In genomic region chr1:167499657-167500056, GRCh38 we compare ENCODE assay signal across 10 cellular contexts. TPM values are rescaled to one million over a fixed set of nuclear protein-coding genes. Genes with fewer than 3 reads are reported as not detected.
DNase-seq lines count a peak whose midpoint lies in the region; ATAC-seq and TF ChIP-seq lines count a peak whose summit lies in the region.
"Had no signal": no experiment of that assay in that cellular context is flagged by ENCODE, and none has a peak within 500 bp of the region (broad histone marks: within the 10 kb centered on the region; RNA-seq: fewer than 3 reads in every experiment).

No MANE protein-coding gene starts in this region.

- POLR2A ChIA-PET in Caco-2 (lab: Charles Lee), result no interaction called here

- no peaks in the 10 kb centered on the region for H3K36me3 ChIP-seq in Peyer's patch
- H3K36me3 ChIP-seq in thymus (ENCODE audit: control insufficient read depth, insufficient read depth), result peaks cover 14% of the 10 kb centered on the region
- no peaks in the 10 kb centered on the region for H3K36me3 ChIP-seq in heart left ventricle
- H3K36me3 ChIP-seq in Caco-2 (ENCODE audit: control insufficient read depth, insufficient read depth, low read length), result no peaks in the 10 kb centered on the region

- H3K4me3 ChIP-seq in Peyer's patch (no peak overlapping the region), thymus (ENCODE audit: low read length) (no peak overlapping the region), heart left ventricle (no peak overlapping the region), Caco-2 (ENCODE audit: low read depth, low read length) (no peak overlapping the region)

- no peaks in the 10 kb centered on the region for H3K27me3 Mint-ChIP-seq in activated naive CD4-positive, alpha-beta T cell treated with anti-CD3 and anti-CD28 coated beads, Interleukin-2, amount 10 ng/mL, durations not matched to agents 7 days and 5 days
- peaks cover 9% of the 10 kb centered on the region for H3K27me3 Mint-ChIP-seq in Caco-2 (ENCODE audit: insufficient read depth, unreplicated experiment)

- WGBS in thymus, result 5% methylated on average over 3 of the region's 3 CpGs
- 70 to 85% (median 78%) methylated on average over 3 of the region's 3 CpGs for WGBS in heart left ventricle, 4 donors

- H3K27ac Mint-ChIP-seq in activated naive CD4-positive, alpha-beta T cell treated with anti-CD3 and anti-CD28 coated beads, Interleukin-2, amount 10 ng/mL, durations not matched to agents 7 days and 5 days, result peak overlapping the region; percentile 88
- no peak overlapping the region for H3K27ac Mint-ChIP-seq in Caco-2 (ENCODE audit: unreplicated experiment)

- H3K4me3 Mint-ChIP-seq in activated naive CD4-positive, alpha-beta T cell treated with anti-CD3 and anti-CD28 coated beads, Interleukin-2, amount 10 ng/mL, durations not matched to agents 7 days and 5 days, result peak overlapping the region; percentile 31
- no peak overlapping the region for H3K4me3 Mint-ChIP-seq in Caco-2 (ENCODE audit: unreplicated experiment)

- BruUV-seq in Caco-2 (replicated peaks; lab: Mats Ljungman, UMichigan), result no TSS peak

- H3K4me1 ChIP-seq in Peyer's patch, result peaks cover 0 to 6% (median 0%) of the 10 kb centered on the region in 4 donors
- H3K4me1 ChIP-seq in thymus (ENCODE audit: control insufficient read depth, insufficient read depth, low read length), result peaks cover 83% of the 10 kb centered on the region
- H3K4me1 ChIP-seq in heart left ventricle, result no peaks in the 10 kb centered on the region
- no peaks in the 10 kb centered on the region for H3K4me1 ChIP-seq in Caco-2

- peak; percentile 57 for DNase-seq in activated naive CD4-positive, alpha-beta T cell treated with anti-CD3 and anti-CD28 coated beads, Interleukin-2, amount 10 ng/mL, durations not matched to agents 7 days and 5 days
- DNase-seq in activated naive CD4-positive, alpha-beta T cell treated with Interleukin-2 at 50 U/mL for 16 hours, result no peak
- peak in 2 of 3 donors; percentile 74 to 79 for DNase-seq in Peyer's patch
- DNase-seq in heart left ventricle, result no peak
- DNase-seq in Caco-2, result no peak
- DNase-seq in G401 (ENCODE audit: low spot score), result no peak
- DNase-seq: anterior cingulate cortex had no signal

- CTCF ChIA-PET in activated naive CD4-positive, alpha-beta T cell treated with anti-CD3 and anti-CD28 coated beads, Interleukin-2, amount 10 ng/mL, durations not matched to agents 7 days and 5 days (lab: Charles Lee), result interaction anchor here (0.6 to 5.0 kb wide), 10 partner anchors 16 to 90 kb away, joined by 3 to 37 read pairs (median 4); partner anchors contain the start of gene CD247
- CTCF ChIA-PET in Caco-2 (lab: Charles Lee), result no interaction called here

- TF ChIP-seq POLR2A in Peyer's patch (IDR thresholded peaks at IDR 0.05) (no peak), heart left ventricle (IDR thresholded peaks at IDR 0.05) (no peak)

- ATAC-seq in HG02943 (IDR thresholded peaks at IDR 0.05; ENCODE audit: low read depth, unreplicated experiment) (peak; percentile 95), heart left ventricle (no peak)

- in situ Hi-C loops in G401 (cut with HindIII; ENCODE audit: low sequenced_read_pairs), result no loop called here

- H3K36me3 Mint-ChIP-seq in activated naive CD4-positive, alpha-beta T cell treated with anti-CD3 and anti-CD28 coated beads, Interleukin-2, amount 10 ng/mL, durations not matched to agents 7 days and 5 days, result peaks cover 79% of the 10 kb centered on the region
- no peaks in the 10 kb centered on the region for H3K36me3 Mint-ChIP-seq in Caco-2 (ENCODE audit: insufficient read depth, unreplicated experiment)

- peaks cover 99% of the 10 kb centered on the region for H3K4me1 Mint-ChIP-seq in activated naive CD4-positive, alpha-beta T cell treated with anti-CD3 and anti-CD28 coated beads, Interleukin-2, amount 10 ng/mL, durations not matched to agents 7 days and 5 days
- no peaks in the 10 kb centered on the region for H3K4me1 Mint-ChIP-seq in Caco-2 (ENCODE audit: low read depth, unreplicated experiment)

- intact Hi-C loops in heart left ventricle (cut with DNase I), result no loop called here
- intact Hi-C loops in Caco-2 (cut with micrococcal nuclease; ENCODE audit: unreplicated experiment), result no loop called here

- H3K27me3 ChIP-seq in Peyer's patch (no peaks in the 10 kb centered on the region), thymus (ENCODE audit: control insufficient read depth, insufficient read depth) (no peaks in the 10 kb centered on the region), heart left ventricle (peaks cover 0 to 27% (median 0%) of the 10 kb centered on the region in 9 donors), Caco-2 (replicated peaks; ENCODE audit: control insufficient read depth, insufficient read depth, low read length) (no peaks in the 10 kb centered on the region)

- peak overlapping the region in 1 of 4 donors; percentile 2 for H3K27ac ChIP-seq in Peyer's patch
- peak overlapping the region; percentile 68 for H3K27ac ChIP-seq in thymus (ENCODE audit: low read depth)
- H3K27ac ChIP-seq in heart left ventricle, result no peak overlapping the region
- H3K27ac ChIP-seq: C4-2B had no signal

- H3K9me3 Mint-ChIP-seq in activated naive CD4-positive, alpha-beta T cell treated with anti-CD3 and anti-CD28 coated beads, Interleukin-2, amount 10 ng/mL, durations not matched to agents 7 days and 5 days, result no peaks in the 10 kb centered on the region
- no peaks in the 10 kb centered on the region for H3K9me3 Mint-ChIP-seq in Caco-2 (ENCODE audit: unreplicated experiment)

- no peaks in the 10 kb centered on the region for H3K9me3 ChIP-seq in Peyer's patch
- H3K9me3 ChIP-seq in thymus (ENCODE audit: control insufficient read depth), result no peaks in the 10 kb centered on the region
- H3K9me3 ChIP-seq in heart left ventricle, result no peaks in the 10 kb centered on the region
- no peaks in the 10 kb centered on the region for H3K9me3 ChIP-seq in Caco-2

- no peak for TF ChIP-seq CTCF in Peyer's patch (IDR thresholded peaks at IDR 0.05)
- no peak for TF ChIP-seq CTCF in heart left ventricle (IDR thresholded peaks at IDR 0.05)
- TF ChIP-seq CTCF in Caco-2 (IDR thresholded peaks at IDR 0.05; ENCODE audit: insufficient read depth in 1 of 2, low read depth in 1 of 2, low read length in 1 of 2, severe bottlenecking in 1 of 2, unreplicated experiment in 1 of 2), result no peak

RNA-seq across cellular contexts. Expression of gene CD247, which starts 18.7 kb away (rescaled TPM):
- total RNA-seq in Peyer's patch (1 to 10 TPM in 3 of 4 donors, not detected in 1; 1.9 to 7.4 (median 3.9) TPM), heart left ventricle (1 to 10 TPM in 3 of 9 donors, under 1 TPM in 5, not detected in 1; 0.19 to 7.6 (median 0.60) TPM), Caco-2 (2022) (not detected in 2 replicates)
- polyA plus RNA-seq in thymus (114 TPM), heart left ventricle (under 1 TPM; 0.22 to 0.42 TPM)
- total RNA-seq in G401 (2014; rRNA removed; shearing (Covaris generic)), result 9.3 and 11.3 TPM in 2 replicates

RNA-seq across cellular contexts. Expression of gene CREG1, which starts 53.9 kb away (rescaled TPM):
- total RNA-seq in Peyer's patch (10 to 100 TPM; 50.3 to 80.3 (median 67.6) TPM), heart left ventricle (100 to 1,000 TPM in 3 of 9 donors, 10 to 100 TPM in 6; 64.1 to 176 (median 91.1) TPM), Caco-2 (2022) (80.7 and 91.5 TPM in 2 replicates)
- polyA plus RNA-seq in thymus (179 TPM), heart left ventricle (10 to 100 TPM; 31.3 to 39.1 TPM)
- 1,472 and 1,526 TPM in 2 replicates for total RNA-seq in G401 (2014; rRNA removed; shearing (Covaris generic))

Comparison
In these comparisons a context has a peak if more than half of its experiments do, and no peak if none do; other contexts are left out.
1. DNase-seq: peak in activated naive CD4-positive, alpha-beta T cell treated with anti-CD3 and anti-CD28 coated beads, Interleukin-2, amount 10 ng/mL, durations not matched to agents 7 days and 5 days (single experiment) and Peyer's patch (2 of 3); none in activated naive CD4-positive, alpha-beta T cell treated with Interleukin-2 at 50 U/mL for 16 hours (single experiment), heart left ventricle (0 of 5), Caco-2 (0 of 2) and G401 (single experiment).